ENCODE assay signal across 14 cellular contexts in the genomic region with DNA sequence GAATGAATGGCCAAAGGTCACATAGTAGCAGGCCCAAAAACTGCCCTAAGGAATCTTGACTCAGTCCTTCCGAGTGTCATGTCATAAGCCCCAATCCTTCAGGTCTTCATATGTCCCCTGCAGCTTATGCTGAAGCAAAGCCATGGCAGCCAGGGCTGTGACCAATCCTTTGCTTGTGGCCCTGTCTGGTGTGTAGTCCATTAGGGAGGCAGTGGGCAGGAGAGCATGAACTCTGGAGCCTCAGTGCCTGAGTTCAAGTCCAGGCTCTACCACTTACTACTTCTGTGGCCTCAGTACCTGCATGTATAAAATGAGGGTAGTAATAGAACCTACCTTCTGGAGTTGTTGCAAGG. TPM values are rescaled to one million over a fixed set of nuclear protein-coding genes. Genes with fewer than 3 reads are reported as not detected.
A peak's percentile ranks its signal among the peaks of the same experiment; 100 is the strongest.
DNase-seq lines count a peak whose midpoint lies in the region; ATAC-seq and TF ChIP-seq lines count a peak whose summit lies in the region.
"Had no signal": no experiment of that assay in that cellular context is flagged by ENCODE, and none has a peak within 500 bp of the region (broad histone marks: within the 10 kb centered on the region; RNA-seq: fewer than 3 reads in every experiment).

No MANE protein-coding gene starts in this region.

- WGBS in right cardiac atrium = 82% methylated on average over 1 of the region's 1 CpG

- H3K27me3 ChIP-seq in RWPE2 (ENCODE audit: insufficient read depth, poor library complexity, severe bottlenecking) (no peaks in the 10 kb centered on the region), right cardiac atrium (ENCODE audit: control insufficient read depth, insufficient read depth) (no peaks in the 10 kb centered on the region)
- H3K27me3 ChIP-seq: thyroid gland had no signal

- H3K27me3 Mint-ChIP-seq in T-helper 2 cell treated with Interferon-gamma antibody and Interleukin-4, amounts not matched to agents 5 μg/mL and 100 μg/mL, for 36 hours (ENCODE audit: low read depth) = peaks cover 6% of the 10 kb centered on the region

- H3K4me1 ChIP-seq in RWPE2 (ENCODE audit: insufficient read depth, poor library complexity, severe bottlenecking) = peaks cover 75% of the 10 kb centered on the region
- H3K4me1 ChIP-seq in right cardiac atrium (ENCODE audit: control insufficient read depth, insufficient read depth, low read length) = peaks cover 34% of the 10 kb centered on the region

- H3K4me1 Mint-ChIP-seq in T-helper 2 cell treated with Interferon-gamma antibody and Interleukin-4, amounts not matched to agents 5 μg/mL and 100 μg/mL, for 36 hours (ENCODE audit: low read depth) = peaks cover 50% of the 10 kb centered on the region

- no peak for ATAC-seq in RWPE2 (ENCODE audit: low read depth)
- ATAC-seq in right cardiac atrium = no peak
- ATAC-seq in HG02759 (IDR thresholded peaks at IDR 0.05; ENCODE audit: unreplicated experiment) = no peak
- ATAC-seq in HG02852 (IDR thresholded peaks at IDR 0.05; ENCODE audit: unreplicated experiment) = no peak
- ATAC-seq: Panc1 had no signal

- H3K4me3 Mint-ChIP-seq in T-helper 2 cell treated with Interferon-gamma antibody and Interleukin-4, amounts not matched to agents 5 μg/mL and 100 μg/mL, for 36 hours = peak overlapping the region; percentile 65

- intact Hi-C loops in right cardiac atrium (cut with DNase I) = no loop called here

- DNase-seq in T-helper 2 cell treated with Interferon-gamma antibody and Interleukin-4, amounts not matched to agents 5 μg/mL and 100 μg/mL, for 36 hours (ENCODE audit: low spot score) = no peak
- no peak for DNase-seq in T-helper 2 cell
- peak; percentile 29 for DNase-seq in RWPE2 (ENCODE audit: low spot score)
- DNase-seq in right cardiac atrium = no peak
- DNase-seq in UCSD-AML1 (lab: John Stamatoyannopoulos, UW; ENCODE audit: unreplicated experiment) = no peak
- DNase-seq: activated naive CD4-positive, alpha-beta T cell treated with anti-CD3 and anti-CD28 coated beads, Interleukin-2, amount 50 U/mL, for 16 hours; occipital lobe had no signal

- no peak overlapping the region for H3K4me3 ChIP-seq in RWPE2 (ENCODE audit: severe bottlenecking)
- no peak overlapping the region for H3K4me3 ChIP-seq in right cardiac atrium (ENCODE audit: low read length)
- H3K4me3 ChIP-seq in skin epidermis = no peak overlapping the region
- H3K4me3 ChIP-seq: thyroid gland had no signal

- TF ChIP-seq CTCF in RWPE2 (IDR thresholded peaks at IDR 0.05; ENCODE audit: poor library complexity, severe bottlenecking) = no peak

- H3K36me3 ChIP-seq in RWPE2 (ENCODE audit: low read depth) = peaks cover 48% of the 10 kb centered on the region

- H3K9me3 ChIP-seq in RWPE2 (ENCODE audit: severe bottlenecking) (no peaks in the 10 kb centered on the region), right cardiac atrium (ENCODE audit: control insufficient read depth, low read length) (no peaks in the 10 kb centered on the region)
- H3K9me3 ChIP-seq: thyroid gland had no signal

- no peaks in the 10 kb centered on the region for H3K9me3 Mint-ChIP-seq in T-helper 2 cell treated with Interferon-gamma antibody and Interleukin-4, amounts not matched to agents 5 μg/mL and 100 μg/mL, for 36 hours
- H3K9me3 Mint-ChIP-seq: IgD-negative memory B cell had no signal

- no peak overlapping the region for H3K27ac Mint-ChIP-seq in T-helper 2 cell treated with Interferon-gamma antibody and Interleukin-4, amounts not matched to agents 5 μg/mL and 100 μg/mL, for 36 hours

- H3K27ac ChIP-seq in RWPE2 (ENCODE audit: poor library complexity, severe bottlenecking) (peak overlapping the region; percentile 93), right cardiac atrium (ENCODE audit: low read length) (peak overlapping the region; percentile 80), skin epidermis (peak overlapping the region in 15 of 21 experiments; percentile 4 to 84 (median 81))
- H3K27ac ChIP-seq: VCaP had no signal

- H3K36me3 Mint-ChIP-seq in T-helper 2 cell treated with Interferon-gamma antibody and Interleukin-4, amounts not matched to agents 5 μg/mL and 100 μg/mL, for 36 hours (ENCODE audit: low read depth) = peaks cover 19% of the 10 kb centered on the region

RNA-seq across cellular contexts. Expression of a gene that starts 20.3 kb away (rescaled TPM):
- 10 to 100 TPM; 35.7 to 58.7 (median 50.6) TPM for total RNA-seq in right cardiac atrium
- 12.6 TPM for polyA plus RNA-seq in right cardiac atrium
